In the genomic region with DNA sequence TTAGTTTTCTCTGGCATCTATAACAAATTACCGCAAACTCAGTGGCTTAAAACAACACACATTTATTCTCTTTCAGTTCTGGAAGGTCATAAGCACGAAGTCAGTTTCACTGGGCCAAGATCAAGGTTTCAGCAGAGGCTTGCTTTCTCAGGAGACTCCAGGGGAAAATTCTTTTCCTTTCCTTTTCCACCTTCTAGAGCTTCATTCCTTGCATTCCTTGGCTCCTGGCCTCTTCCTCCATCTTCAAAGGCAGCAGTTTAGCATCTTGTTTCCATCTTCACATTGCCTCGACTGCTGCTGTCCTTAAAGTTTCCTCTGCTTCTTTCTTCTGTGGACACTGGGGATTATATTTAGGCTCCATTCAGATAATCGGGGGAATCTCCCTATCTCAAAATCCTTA, we compare ENCODE assay signal across 14 cellular contexts.
"Had no signal": no experiment of that assay in that cellular context is flagged by ENCODE, and none has a peak within 500 bp of the region (broad histone marks: within the 10 kb centered on the region; RNA-seq: fewer than 3 reads in every experiment).

No MANE protein-coding gene starts in this region.

- H3K27me3 ChIP-seq: gastrocnemius medialis, heart left ventricle had no signal

- H3K9me3 ChIP-seq: gastrocnemius medialis, heart left ventricle had no signal

- H3K4me3 ChIP-seq: gastrocnemius medialis, heart left ventricle, skin epidermis had no signal

- DNase-seq: activated naive CD8-positive, alpha-beta T cell treated with anti-CD3 and anti-CD28 coated beads for 36 hours; effector memory CD4-positive, alpha-beta T cell; gastrocnemius medialis; heart left ventricle; left colon; naive B cell; posterior cingulate gyrus; retina; stimulated activated CD4-positive, alpha-beta T cell treated with anti-CD3 and anti-CD28 coated beads, Interleukin-4, amount 100 ng/mL, for 24 hours; stimulated activated naive CD4-positive, alpha-beta T cell treated with Interleukin-2 at 50 U/mL for 16 hours; substantia nigra; SW 1271; trophoblast cell had no signal

- H3K27ac ChIP-seq: gastrocnemius medialis, skin epidermis had no signal

- ATAC-seq: gastrocnemius medialis, heart left ventricle, left colon had no signal

- H3K4me1 ChIP-seq: gastrocnemius medialis had no signal

- H3K36me3 ChIP-seq: gastrocnemius medialis, heart left ventricle had no signal
